Comparison of ENCODE assay signal across 15 cellular contexts in genomic region chr10:132333386-132333785, GRCh38. TPM values are rescaled to one million over a fixed set of nuclear protein-coding genes. Genes with fewer than 3 reads are reported as not detected.
DNase-seq lines count a peak whose midpoint lies in the region; ATAC-seq and TF ChIP-seq lines count a peak whose summit lies in the region.
"Had no signal": no experiment of that assay in that cellular context is flagged by ENCODE, and none has a peak within 500 bp of the region (broad histone marks: within the 10 kb centered on the region; RNA-seq: fewer than 3 reads in every experiment).

No MANE protein-coding gene starts in this region.

- TF ChIP-seq POLR2A in HCT116 (IDR thresholded peaks at IDR 0.05; ENCODE audit: borderline replicate concordance, extremely low read depth, insufficient read depth, insufficient read length): no peak

- DNase-seq in SK-N-SH (no peak), HCT116 (ENCODE audit: low read depth, low spot score) (no peak), nephron progenitor cell (no peak), Kasumi-1 (lab: John Stamatoyannopoulos, UW) (no peak), Right ventricle myocardium superior (no peak), HT-29 (ENCODE audit: low spot score) (no peak)
- DNase-seq: activated CD4-positive, alpha-beta T cell treated with anti-CD3 and anti-CD28 coated beads, Interleukin-2, amount 50 U/mL, for 1 hour; left ventricle myocardium inferior; NCI-H1048; PC-3; small intestine; substantia nigra had no signal

- peak overlapping the region; percentile 99; the same call in 1 of the 2 replicates for H3K4me2 ChIP-seq in SK-N-SH
- H3K4me2 ChIP-seq in HCT116 (ENCODE audit: low read length): 0 out of 2 replicates have a peak overlapping the region, but pooled peaks have one; percentile 79

- intact Hi-C loops in HCT116 (cut with micrococcal nuclease): no loop called here
- intact Hi-C loops in Right ventricle myocardium superior (cut with DNase I): no loop called here

- RAD21 ChIA-PET in HCT116 (lab: Charles Lee; ENCODE audit: low non-redundant PET in 1 of 2, low total read pairs in 2 of 2, uncharacterized antibody in 2 of 2, unreplicated experiment in 2 of 2): no interaction called here

- no TSS peak for BruUV-seq in HCT116 (replicated peaks; lab: Mats Ljungman, UMichigan)

- H3K9ac ChIP-seq in SK-N-SH (no peak overlapping the region), HCT116 (ENCODE audit: low read length) (no peak overlapping the region)

- ATAC-seq in SK-N-SH treated with all-trans-retinoic acid at 6 μM for 48 hours: no peak
- ATAC-seq in HCT116: no peak
- no peak for ATAC-seq in Right ventricle myocardium superior (ENCODE audit: poor library complexity)
- ATAC-seq: PC-3 had no signal

- H3K4me3 Mint-ChIP-seq in activated naive CD8-positive, alpha-beta T cell: peak overlapping the region; percentile 89
- H3K4me3 Mint-ChIP-seq in nephron progenitor cell: peak overlapping the region; percentile 98

- 82% methylated on average over 7 of the region's 7 CpGs for WGBS in SK-N-SH (ENCODE audit: low lambda C conversion rate)

- peaks cover 21 to 22% of the 10 kb centered on the region in 2 experiments for H3K36me3 ChIP-seq in SK-N-SH (replicated peaks in 1 of 2; ENCODE audit: control insufficient read depth in 1 of 2, insufficient read depth in 2 of 2, low read length in 1 of 2)
- no peaks in the 10 kb centered on the region for H3K36me3 ChIP-seq in HCT116 (ENCODE audit: control insufficient read depth in 1 of 2, insufficient read depth in 2 of 2, low read length in 2 of 2)
- H3K36me3 ChIP-seq: left ventricle myocardium inferior had no signal

- no peaks in the 10 kb centered on the region for H3K9me3 Mint-ChIP-seq in activated naive CD8-positive, alpha-beta T cell (ENCODE audit: low read depth)
- peaks cover 15% of the 10 kb centered on the region for H3K9me3 Mint-ChIP-seq in nephron progenitor cell

- H3K9me2 ChIP-seq in SK-N-SH (no peaks in the 10 kb centered on the region), HCT116 (ENCODE audit: insufficient read depth) (no peaks in the 10 kb centered on the region)

- H3K79me2 ChIP-seq in SK-N-SH (ENCODE audit: insufficient read depth) (peaks cover 41% of the 10 kb centered on the region), HCT116 (ENCODE audit: insufficient read depth, low read length) (peaks cover 31% of the 10 kb centered on the region)

- POLR2A ChIA-PET in SK-N-SH (lab: Yijun Ruan, JAX) (no interaction called here), HCT116 (lab: Charles Lee) (no interaction called here)

- H2AFZ ChIP-seq in SK-N-SH (ENCODE audit: low read depth) (no peak overlapping the region), HCT116 (ENCODE audit: low read depth, low read length, poor library complexity, severe bottlenecking) (no peak overlapping the region)

- CTCF ChIA-PET in SK-N-SH (lab: Yijun Ruan, JAX): interaction anchor here (1.0 kb wide), 1 partner anchor 20 kb away, joined by 3 read pairs; no protein-coding TSS in a partner anchor
- CTCF ChIA-PET in HCT116 (lab: Charles Lee): no interaction called here

- H3K4me1 ChIP-seq in SK-N-SH (ENCODE audit: control insufficient read depth in 1 of 2, insufficient read depth in 2 of 2, low read depth in 1 of 2, low read length in 1 of 2) (peaks cover 0 to 27% of the 10 kb centered on the region in 2 experiments; a peak in 3 of 4 replicates), HCT116 (ENCODE audit: control insufficient read depth in 1 of 2, insufficient read depth in 2 of 2, low read length in 2 of 2) (peaks cover 8 to 23% of the 10 kb centered on the region in 2 experiments; a peak in 2 of 4 replicates)

- H3K4me3 ChIP-seq in SK-N-SH (ENCODE audit: low read depth in 2 of 2, low read length in 1 of 2): 0 out of 4 replicates have a peak overlapping the region, but pooled peaks of 1 of the 2 experiments have one; percentile 75
- no peak overlapping the region for H3K4me3 ChIP-seq in HCT116 (replicated peaks in 1 of 2; ENCODE audit: low read depth in 1 of 2, low read length in 2 of 2)

- H3K27ac ChIP-seq in SK-N-SH (ENCODE audit: low read depth in 2 of 2, low read length in 1 of 2) (no peak overlapping the region), HCT116 (ENCODE audit: low read depth, low read length) (no peak overlapping the region)

- H4K20me1 ChIP-seq in SK-N-SH (ENCODE audit: insufficient read depth) (no peaks in the 10 kb centered on the region), HCT116 (ENCODE audit: insufficient read depth) (no peaks in the 10 kb centered on the region)

- no peak overlapping the region for H3K27ac Mint-ChIP-seq in activated naive CD8-positive, alpha-beta T cell
- peak overlapping the region; percentile 63 for H3K27ac Mint-ChIP-seq in nephron progenitor cell

- TF ChIP-seq RAD21 in SK-N-SH (IDR thresholded peaks at IDR 0.05; ENCODE audit: low read length): no peak
- no peak for TF ChIP-seq RAD21 in HCT116 (IDR thresholded peaks at IDR 0.05; ENCODE audit: low read depth)

- H3K4me1 Mint-ChIP-seq in activated naive CD8-positive, alpha-beta T cell (ENCODE audit: low read depth): peaks cover 63% of the 10 kb centered on the region
- peaks cover 71% of the 10 kb centered on the region for H3K4me1 Mint-ChIP-seq in nephron progenitor cell

- no peak for TF ChIP-seq EP300 in SK-N-SH (IDR thresholded peaks at IDR 0.05; ENCODE audit: borderline replicate concordance in 1 of 2, low read depth in 1 of 2, low read length in 1 of 2)

- H3K9me3 ChIP-seq in SK-N-SH (no peaks in the 10 kb centered on the region), HCT116 (ENCODE audit: control insufficient read depth in 1 of 2, insufficient read depth in 1 of 2, low read depth in 1 of 2, low read length in 2 of 2) (no peaks in the 10 kb centered on the region)
- H3K9me3 ChIP-seq: esophagus muscularis mucosa, left ventricle myocardium inferior had no signal

- H3K27me3 Mint-ChIP-seq in activated naive CD8-positive, alpha-beta T cell: no peaks in the 10 kb centered on the region
- peaks cover 11% of the 10 kb centered on the region for H3K27me3 Mint-ChIP-seq in nephron progenitor cell (ENCODE audit: low read depth, poor library complexity)

- H3K27me3 ChIP-seq in SK-N-SH (ENCODE audit: insufficient read depth) (no peaks in the 10 kb centered on the region), HCT116 (ENCODE audit: insufficient read depth, low read length) (no peaks in the 10 kb centered on the region)
- H3K27me3 ChIP-seq: esophagus muscularis mucosa had no signal

- H3K36me3 Mint-ChIP-seq in activated naive CD8-positive, alpha-beta T cell: peaks cover 10% of the 10 kb centered on the region
- peaks cover 44% of the 10 kb centered on the region for H3K36me3 Mint-ChIP-seq in nephron progenitor cell (ENCODE audit: low read depth)

- no peaks in the 10 kb centered on the region for H3F3A ChIP-seq in SK-N-SH (replicated peaks; ENCODE audit: insufficient read depth)

- TF ChIP-seq CTCF in SK-N-SH (IDR thresholded peaks at IDR 0.05): no peak
- TF ChIP-seq CTCF in HCT116 (IDR thresholded peaks at IDR 0.05 in 2 of 3, conservative IDR thresholded peaks at IDR 0.05 in 1 of 3; ENCODE audit: borderline replicate concordance in 1 of 3, insufficient read depth in 1 of 3, low read depth in 2 of 3, low read length in 2 of 3): no peak
- TF ChIP-seq CTCF in nephron progenitor cell (IDR thresholded peaks at IDR 0.05): no peak

TF ChIP-seq in SK-N-SH, 30 proteins besides CTCF, POLR2A, EP300 and RAD21 (continues in another document):
- no peak for TF ChIP-seq GABPA (IDR thresholded peaks at IDR 0.05; ENCODE audit: low read depth)

TF ChIP-seq in SK-N-SH treated with all-trans-retinoic acid at 6 μM for 48 hours, 23 proteins besides CTCF, POLR2A, EP300 and RAD21 (continues in another document):
- TF ChIP-seq ARNTL (CRISPR knock-in tag; IDR thresholded peaks at IDR 0.05; ENCODE audit: borderline replicate concordance, low read depth) (no peak), ZFP3 (CRISPR knock-in tag; IDR thresholded peaks at IDR 0.05) (no peak), ZFP30 (CRISPR knock-in tag; IDR thresholded peaks at IDR 0.05) (no peak)
- TF ChIP-seq, protein P1, sequence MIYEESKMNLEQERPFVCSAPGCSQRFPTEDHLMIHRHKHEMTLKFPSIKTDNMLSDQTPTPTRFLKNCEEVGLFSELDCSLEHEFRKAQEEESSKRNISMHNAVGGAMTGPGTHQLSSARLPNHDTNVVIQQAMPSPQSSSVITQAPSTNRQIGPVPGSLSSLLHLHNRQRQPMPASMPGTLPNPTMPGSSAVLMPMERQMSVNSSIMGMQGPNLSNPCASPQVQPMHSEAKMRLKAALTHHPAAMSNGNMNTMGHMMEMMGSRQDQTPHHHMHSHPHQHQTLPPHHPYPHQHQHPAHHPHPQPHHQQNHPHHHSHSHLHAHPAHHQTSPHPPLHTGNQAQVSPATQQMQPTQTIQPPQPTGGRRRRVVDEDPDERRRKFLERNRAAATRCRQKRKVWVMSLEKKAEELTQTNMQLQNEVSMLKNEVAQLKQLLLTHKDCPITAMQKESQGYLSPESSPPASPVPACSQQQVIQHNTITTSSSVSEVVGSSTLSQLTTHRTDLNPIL (CRISPR knock-in tag; IDR thresholded peaks at IDR 0.05; ENCODE audit: low read depth): no peak

TF ChIP-seq in HCT116, 20 proteins besides CTCF, POLR2A, EP300 and RAD21 (continues in another document):
- no peak for TF ChIP-seq FOSL1 (IDR thresholded peaks at IDR 0.05; ENCODE audit: low read depth)
- no peak for TF ChIP-seq ZFX (IDR thresholded peaks at IDR 0.05)

RNA-seq across cellular contexts. Expression of gene LRRC27, which starts 1.4 kb away (rescaled TPM):
- polyA plus RNA-seq in SK-N-SH (2012; rRNA removed): 10.0 and 11.2 TPM in 2 replicates
- polyA plus RNA-seq in SK-N-SH (2012; cell fraction: cytosol; rRNA removed): 7.4 and 7.6 TPM in 2 replicates
- 44.8 and 57.8 TPM in 2 replicates for polyA plus RNA-seq in SK-N-SH (2012; cell fraction: nucleus; rRNA removed)
- 4.1 TPM for total RNA-seq in HCT116 (2021; ENCODE audit: unreplicated experiment)
- polyA plus RNA-seq in HCT116 (2012): 1.7 and 2.7 TPM in 2 replicates
- 3.9 TPM for total RNA-seq in Right ventricle myocardium superior
- total RNA-seq in HT-29 (2014; rRNA removed; shearing (Covaris generic)): 3.3 and 11.1 TPM in 2 replicates

RNA-seq across cellular contexts. Expression of gene STK32C, which starts 25.6 kb away (rescaled TPM):
- polyA plus RNA-seq in SK-N-SH (2012; rRNA removed): 27.0 and 27.8 TPM in 2 replicates
- polyA plus RNA-seq in SK-N-SH (2012; cell fraction: cytosol; rRNA removed): 20.1 and 23.8 TPM in 2 replicates
- polyA plus RNA-seq in SK-N-SH (2012; cell fraction: nucleus; rRNA removed): 21.1 and 30.0 TPM in 2 replicates
- 29.7 TPM for total RNA-seq in HCT116 (2021; ENCODE audit: unreplicated experiment)
- polyA plus RNA-seq in HCT116 (2012): 33.6 and 34.4 TPM in 2 replicates
- 5.9 TPM for total RNA-seq in Right ventricle myocardium superior
- 19.4 and 20.8 TPM in 2 replicates for total RNA-seq in HT-29 (2014; rRNA removed; shearing (Covaris generic))
